28 cellular contexts compared by ENCODE assay signal in genomic region chr15:53513431-53513830, GRCh38.
"Had no signal": no experiment of that assay in that cellular context is flagged by ENCODE, and none has a peak within 500 bp of the region (broad histone marks: within the 10 kb centered on the region; RNA-seq: fewer than 3 reads in every experiment).

No MANE protein-coding gene starts in this region.

- H3K9me3 ChIP-seq: colonic mucosa, esophagus muscularis mucosa, esophagus squamous epithelium, gastrocnemius medialis, gastroesophageal sphincter, heart left ventricle had no signal

- H3K27ac Mint-ChIP-seq: dendritic cell treated with granulocyte-macrophage colony-stimulating factor and Interleukin-4, amounts not matched to agents 40 ng/mL and 50 ng/mL, for 4 days; effector memory CD8-positive, alpha-beta T cell; endodermal cell had no signal

- H3K4me3 ChIP-seq: colonic mucosa, coronary artery, dorsolateral prefrontal cortex, esophagus muscularis mucosa, esophagus squamous epithelium, gastrocnemius medialis, gastroesophageal sphincter, heart left ventricle, heart right ventricle had no signal

- H3K4me3 Mint-ChIP-seq: dendritic cell treated with granulocyte-macrophage colony-stimulating factor and Interleukin-4, amounts not matched to agents 40 ng/mL and 50 ng/mL, for 4 days; effector memory CD8-positive, alpha-beta T cell; endodermal cell had no signal

- H3K27me3 ChIP-seq: colonic mucosa, esophagus muscularis mucosa, esophagus squamous epithelium, foreskin keratinocyte, gastrocnemius medialis, gastroesophageal sphincter had no signal

- H3K9me3 Mint-ChIP-seq: dendritic cell treated with granulocyte-macrophage colony-stimulating factor and Interleukin-4, amounts not matched to agents 40 ng/mL and 50 ng/mL, for 4 days; endodermal cell had no signal

- FAIRE-seq: colon, endometrium, endothelial cell of umbilical vein, frontal cortex had no signal

- H3K27ac ChIP-seq: colonic mucosa, coronary artery, dorsolateral prefrontal cortex, epithelial cell of prostate, esophagus muscularis mucosa, esophagus squamous epithelium, foreskin keratinocyte, gastrocnemius medialis, gastroesophageal sphincter, heart left ventricle, heart right ventricle had no signal

- H3K27me3 Mint-ChIP-seq: dendritic cell treated with granulocyte-macrophage colony-stimulating factor and Interleukin-4, amounts not matched to agents 40 ng/mL and 50 ng/mL, for 4 days; effector memory CD8-positive, alpha-beta T cell had no signal

- ATAC-seq: effector memory CD8-positive, alpha-beta T cell; esophagus mucosa; foreskin keratinocyte; gastrocnemius medialis; gastroesophageal sphincter; heart left ventricle; heart right ventricle had no signal

- DNase-seq: colonic mucosa; dermis blood vessel endothelial cell; dorsolateral prefrontal cortex; effector CD4-positive, alpha-beta T cell; effector CD8-positive, alpha-beta T cell; effector memory CD4-positive, alpha-beta T cell; effector memory CD8-positive, alpha-beta T cell; endodermal cell; erythroblast; esophagus squamous epithelium; foreskin fibroblast; foreskin keratinocyte; foreskin melanocyte; gastrocnemius medialis; glutamatergic neuron; head of caudate nucleus; heart left ventricle; heart right ventricle had no signal

- H3K4me1 ChIP-seq: colonic mucosa, esophagus muscularis mucosa, esophagus squamous epithelium, foreskin keratinocyte, gastrocnemius medialis, gastroesophageal sphincter, heart left ventricle, heart right ventricle had no signal

- H3K36me3 ChIP-seq: colonic mucosa, esophagus muscularis mucosa, esophagus squamous epithelium, gastrocnemius medialis, gastroesophageal sphincter, heart left ventricle, heart right ventricle had no signal
